Comparison of ENCODE assay signal across 1 cellular context in the genomic region with DNA sequence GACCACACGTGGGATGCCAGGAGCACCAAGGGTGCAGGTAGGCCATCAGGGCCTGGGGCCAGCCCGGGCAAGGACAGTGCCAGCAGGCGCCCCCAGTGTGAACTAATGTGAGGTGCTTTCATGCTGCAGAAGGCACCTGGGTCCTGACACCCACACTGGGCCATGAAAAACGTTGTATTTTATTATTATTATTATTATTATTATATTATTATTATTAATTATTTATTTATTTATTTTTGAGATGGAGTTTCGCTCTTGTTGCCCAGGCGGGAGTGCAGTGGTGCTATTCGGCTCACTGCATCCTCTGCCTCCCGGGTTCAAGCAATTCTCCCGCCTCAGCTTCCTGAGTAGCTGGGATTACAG.
A peak's percentile ranks its signal among the peaks of the same experiment; 100 is the strongest.
TF ChIP-seq lines count a peak whose summit lies in the region.

No MANE protein-coding gene starts in this region.

TF ChIP-seq in WTC11, 78 proteins besides CTCF, POLR2A, EP300 and RAD21 (continued from another document):
- TF ChIP-seq, protein P1, sequence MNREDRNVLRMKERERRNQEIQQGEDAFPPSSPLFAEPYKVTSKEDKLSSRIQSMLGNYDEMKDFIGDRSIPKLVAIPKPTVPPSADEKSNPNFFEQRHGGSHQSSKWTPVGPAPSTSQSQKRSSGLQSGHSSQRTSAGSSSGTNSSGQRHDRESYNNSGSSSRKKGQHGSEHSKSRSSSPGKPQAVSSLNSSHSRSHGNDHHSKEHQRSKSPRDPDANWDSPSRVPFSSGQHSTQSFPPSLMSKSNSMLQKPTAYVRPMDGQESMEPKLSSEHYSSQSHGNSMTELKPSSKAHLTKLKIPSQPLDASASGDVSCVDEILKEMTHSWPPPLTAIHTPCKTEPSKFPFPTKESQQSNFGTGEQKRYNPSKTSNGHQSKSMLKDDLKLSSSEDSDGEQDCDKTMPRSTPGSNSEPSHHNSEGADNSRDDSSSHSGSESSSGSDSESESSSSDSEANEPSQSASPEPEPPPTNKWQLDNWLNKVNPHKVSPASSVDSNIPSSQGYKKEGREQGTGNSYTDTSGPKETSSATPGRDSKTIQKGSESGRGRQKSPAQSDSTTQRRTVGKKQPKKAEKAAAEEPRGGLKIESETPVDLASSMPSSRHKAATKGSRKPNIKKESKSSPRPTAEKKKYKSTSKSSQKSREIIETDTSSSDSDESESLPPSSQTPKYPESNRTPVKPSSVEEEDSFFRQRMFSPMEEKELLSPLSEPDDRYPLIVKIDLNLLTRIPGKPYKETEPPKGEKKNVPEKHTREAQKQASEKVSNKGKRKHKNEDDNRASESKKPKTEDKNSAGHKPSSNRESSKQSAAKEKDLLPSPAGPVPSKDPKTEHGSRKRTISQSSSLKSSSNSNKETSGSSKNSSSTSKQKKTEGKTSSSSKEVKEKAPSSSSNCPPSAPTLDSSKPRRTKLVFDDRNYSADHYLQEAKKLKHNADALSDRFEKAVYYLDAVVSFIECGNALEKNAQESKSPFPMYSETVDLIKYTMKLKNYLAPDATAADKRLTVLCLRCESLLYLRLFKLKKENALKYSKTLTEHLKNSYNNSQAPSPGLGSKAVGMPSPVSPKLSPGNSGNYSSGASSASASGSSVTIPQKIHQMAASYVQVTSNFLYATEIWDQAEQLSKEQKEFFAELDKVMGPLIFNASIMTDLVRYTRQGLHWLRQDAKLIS (CRISPR knock-in tag; IDR thresholded peaks at IDR 0.05; ENCODE audit: borderline replicate concordance), result no peak
- TF ChIP-seq PRRX2 (CRISPR knock-in tag; IDR thresholded peaks at IDR 0.05), result no peak
- TF ChIP-seq ESRRA (CRISPR knock-in tag; IDR thresholded peaks at IDR 0.05; ENCODE audit: borderline replicate concordance), result no peak
- TF ChIP-seq HMGA2 (CRISPR knock-in tag; IDR thresholded peaks at IDR 0.05), result peak; percentile 76
